18 cellular contexts compared by ENCODE assay signal in the genomic region with DNA sequence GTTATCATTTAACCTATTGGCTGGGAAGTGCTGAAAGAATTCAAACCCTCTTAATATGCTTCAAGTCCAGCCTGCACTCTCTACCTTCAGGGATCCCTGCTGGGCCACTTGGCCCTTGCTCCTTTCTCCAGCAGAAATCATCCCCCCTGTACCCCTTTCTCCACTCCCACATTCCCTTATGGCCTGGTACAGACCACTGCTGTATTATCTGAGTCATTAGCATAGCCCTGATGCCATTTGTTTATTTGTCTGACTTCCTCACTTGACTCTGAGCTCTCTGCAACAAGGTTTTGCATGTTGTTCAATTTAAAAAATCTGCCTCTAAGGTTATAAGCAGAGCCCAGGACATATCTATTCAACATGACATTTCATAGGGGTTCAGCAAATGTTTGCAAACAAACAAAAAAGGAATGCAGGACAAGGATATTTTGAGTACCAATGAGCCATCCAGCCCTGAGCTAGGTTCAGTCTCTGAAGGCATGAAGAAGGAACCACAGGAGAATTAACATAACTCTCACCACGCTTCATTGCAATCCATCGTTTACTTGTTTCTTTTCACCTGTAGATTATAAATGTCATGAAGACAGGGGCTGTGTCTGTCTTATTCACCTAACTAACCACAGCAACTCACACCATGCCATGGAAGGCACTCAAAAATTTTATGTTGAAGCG. TPM values are rescaled to one million over a fixed set of nuclear protein-coding genes. Genes with fewer than 3 reads are reported as not detected.
DNase-seq lines count a peak whose midpoint lies in the region; ATAC-seq, FAIRE-seq and TF ChIP-seq lines count a peak whose summit lies in the region.
"Had no signal": no experiment of that assay in that cellular context is flagged by ENCODE, and none has a peak within 500 bp of the region (broad histone marks: within the 10 kb centered on the region; RNA-seq: fewer than 3 reads in every experiment).

No MANE protein-coding gene starts in this region.

- H3K9me3 Mint-ChIP-seq in progenitor cell of endocrine pancreas (ENCODE audit: low read depth): no peaks in the 10 kb centered on the region
- H3K9me3 Mint-ChIP-seq: CD8-positive, alpha-beta memory T cell; H9 had no signal

- 38% methylated on average over 3 of the region's 3 CpGs for WGBS in K562 (ENCODE audit: insufficient coverage, low coverage, missing lambda C conversion rate)
- WGBS in transverse colon (ENCODE audit: low coverage in 1 of 2), 2 donors: 79 to 85% methylated on average over 2 to 3 of the region's 3 CpGs

- H3K36me3 Mint-ChIP-seq in progenitor cell of endocrine pancreas (ENCODE audit: insufficient read depth): no peaks in the 10 kb centered on the region
- H3K36me3 Mint-ChIP-seq: CD8-positive, alpha-beta memory T cell had no signal

- no peaks in the 10 kb centered on the region for H3K9me3 ChIP-seq in Karpas-422 (ENCODE audit: low read length)
- no peaks in the 10 kb centered on the region for H3K9me3 ChIP-seq in K562 (replicated peaks; ENCODE audit: control insufficient read depth, insufficient read depth, low read depth, low read length)
- H3K9me3 ChIP-seq in transverse colon: no peaks in the 10 kb centered on the region
- H3K9me3 ChIP-seq: SJCRH30 had no signal

- H3K27ac Mint-ChIP-seq in progenitor cell of endocrine pancreas: peak overlapping the region; percentile 35

- no peaks in the 10 kb centered on the region for H3K27me3 ChIP-seq in Karpas-422 (ENCODE audit: low read length)
- H3K27me3 ChIP-seq in K562 (ENCODE audit: control insufficient read depth in 2 of 2, insufficient read depth in 2 of 2, low read length in 2 of 2): no peaks in the 10 kb centered on the region
- H3K27me3 ChIP-seq in transverse colon: no peaks in the 10 kb centered on the region

- no peak for DNase-seq in GM12891 (ENCODE audit: insufficient read length, low spot score)
- DNase-seq in Karpas-422: peak; percentile 56
- DNase-seq in K562 (ENCODE audit: extremely low read depth in 1 of 4, low spot score in 3 of 4): no peak
- DNase-seq in progenitor cell of endocrine pancreas (ENCODE audit: low spot score, unreplicated experiment): no peak
- no peak for DNase-seq in NCI-H82 treated with DMSO at 0.1 percent for 48 hours (lab: John Stamatoyannopoulos, UW; ENCODE audit: unreplicated experiment)
- DNase-seq in ureter (ENCODE audit: low spot score): no peak
- DNase-seq in transverse colon: no peak
- DNase-seq: C1 segment of cervical spinal cord; CD8-positive, alpha-beta memory T cell; H9; MV-4-11; NCI-H1417; NCI-H187 treated with DMSO at 0.1 percent for 48 hours; NCI-H2227 treated with DMSO at 0.1 percent for 48 hours; NCI-H510A treated with DMSO at 0.1 percent for 48 hours; SJCRH30 had no signal

- POLR2A ChIA-PET in K562 (lab: Yijun Ruan, JAX): interaction anchor here (0.6 to 1.6 kb wide), 5 partner anchors 10 to 256 kb away, joined by 3 to 6 read pairs (median 4); no protein-coding TSS in a partner anchor

- H3K4me2 ChIP-seq in Karpas-422 (ENCODE audit: low read depth, low read length, poor library complexity, severe bottlenecking) (peak overlapping the region; percentile 55), K562 (ENCODE audit: insufficient read depth, low read length) (no peak overlapping the region)

- H2AFZ ChIP-seq in Karpas-422 (ENCODE audit: low read length) (peak overlapping the region; percentile 41; the same call in 1 of the 2 replicates), K562 (ENCODE audit: low read depth, low read length) (no peak overlapping the region)

- H3K9ac ChIP-seq in Karpas-422 (ENCODE audit: low read length) (peak overlapping the region; percentile 10), K562 (ENCODE audit: insufficient read depth in 1 of 2, low read depth in 2 of 2, low read length in 2 of 2) (no peak overlapping the region)

- no peak for TF ChIP-seq POLR2A in GM12891 (IDR thresholded peaks at IDR 0.05; ENCODE audit: low read depth, low read length)
- TF ChIP-seq POLR2A in K562 (conservative IDR thresholded peaks at IDR 0.05): no peak
- TF ChIP-seq POLR2A in transverse colon (IDR thresholded peaks at IDR 0.05): no peak

- no peaks in the 10 kb centered on the region for H3K36me3 ChIP-seq in Karpas-422 (ENCODE audit: insufficient read depth, low read length)
- H3K36me3 ChIP-seq in K562 (ENCODE audit: control insufficient read depth, insufficient read depth, low read length): no peaks in the 10 kb centered on the region
- no peaks in the 10 kb centered on the region for H3K36me3 ChIP-seq in transverse colon
- H3K36me3 ChIP-seq: SJCRH30 had no signal

- TF ChIP-seq EP300 in K562 (IDR thresholded peaks at IDR 0.05; ENCODE audit: low read length) (no peak), transverse colon (IDR thresholded peaks at IDR 0.05; ENCODE audit: low read depth) (no peak)

- peaks cover 54% of the 10 kb centered on the region for H3K4me1 Mint-ChIP-seq in progenitor cell of endocrine pancreas (ENCODE audit: low read depth)
- H3K4me1 Mint-ChIP-seq: CD8-positive, alpha-beta memory T cell had no signal

- no peaks in the 10 kb centered on the region for H3K9me2 ChIP-seq in Karpas-422 (replicated peaks; ENCODE audit: insufficient read depth, low read length)

- H3K4me3 ChIP-seq in Karpas-422 (ENCODE audit: low read length) (peak overlapping the region; percentile 28; the same call in 1 of the 2 replicates), K562 (no peak overlapping the region), transverse colon (no peak overlapping the region)
- H3K4me3 ChIP-seq: SJCRH30 had no signal

- BruUV-seq in K562 (replicated peaks; lab: Mats Ljungman, UMichigan): no TSS peak

- peaks cover 55% of the 10 kb centered on the region for H3K4me1 ChIP-seq in Karpas-422 (ENCODE audit: low read length)
- no peaks in the 10 kb centered on the region for H3K4me1 ChIP-seq in K562 (replicated peaks in 1 of 2; ENCODE audit: control insufficient read depth in 2 of 2, insufficient read depth in 2 of 2, low read length in 2 of 2)
- H3K4me1 ChIP-seq in transverse colon: peaks cover 4 to 24% (median 18%) of the 10 kb centered on the region in 4 donors
- H3K4me1 ChIP-seq: SJCRH30 had no signal

- CTCF ChIA-PET in K562 (lab: Yijun Ruan, JAX; ENCODE audit: low intra/inter-chr PET ratio): no interaction called here

- no peaks in the 10 kb centered on the region for H3K27me3 Mint-ChIP-seq in progenitor cell of endocrine pancreas

- peak overlapping the region; percentile 36 for H3K27ac ChIP-seq in Karpas-422 (ENCODE audit: low read length)
- no peak overlapping the region for H3K27ac ChIP-seq in K562 (ENCODE audit: extremely low read depth, low read depth, low read length)
- H3K27ac ChIP-seq in transverse colon: no peak overlapping the region
- H3K27ac ChIP-seq: SJCRH30 had no signal

- H3K79me2 ChIP-seq in Karpas-422 (ENCODE audit: low read length): no peaks in the 10 kb centered on the region
- no peaks in the 10 kb centered on the region for H3K79me2 ChIP-seq in K562 (ENCODE audit: control insufficient read depth, insufficient read depth, low read length)

- ATAC-seq in K562: no peak
- no peak for ATAC-seq in HG02885 (IDR thresholded peaks at IDR 0.05; ENCODE audit: poor library complexity, unreplicated experiment)

- no peak for TF ChIP-seq CTCF in K562 (IDR thresholded peaks at IDR 0.05 in 2 of 3, conservative IDR thresholded peaks at IDR 0.05 in 1 of 3; ENCODE audit: insufficient read depth in 2 of 3, low read depth in 1 of 3, low read length in 3 of 3)
- no peak for TF ChIP-seq CTCF in progenitor cell of endocrine pancreas (IDR thresholded peaks at IDR 0.05; ENCODE audit: unreplicated experiment)
- no peak for TF ChIP-seq CTCF in transverse colon (IDR thresholded peaks at IDR 0.05)

- FAIRE-seq in GM12891 (lab: Jason Lieb, UNC) (peak; percentile 78), K562 (lab: Jason Lieb, UNC) (no peak)
- FAIRE-seq: HTR-8/SVneo had no signal

- intact Hi-C loops in K562 (cut with micrococcal nuclease): no loop called here
- intact Hi-C loops in transverse colon (cut with DNase I; ENCODE audit: low total_unique reads): no loop called here

- TF ChIP-seq RAD21 in K562 (CRISPR knock-in tag; conservative IDR thresholded peaks at IDR 0.05 in 1 of 2, IDR thresholded peaks at IDR 0.05 in 1 of 2): no peak

- in situ Hi-C loops in K562 (cut with MboI): no loop called here
- in situ Hi-C loops in transverse colon (cut with MboI; ENCODE audit: low pct_ligation_motif_present in 1 of 4, low pct_unique_long_range_greater_than_20kb in 1 of 4, low sequenced_read_pairs in 3 of 4): no loop called here

- no peaks in the 10 kb centered on the region for H4K20me1 ChIP-seq in Karpas-422 (ENCODE audit: insufficient read depth, low read depth, low read length)
- H4K20me1 ChIP-seq in K562 (replicated peaks; ENCODE audit: control insufficient read depth, insufficient read depth, low read length): no peaks in the 10 kb centered on the region

- H3K9me1 ChIP-seq in K562 (ENCODE audit: control insufficient read depth, insufficient read depth, low read length): no peaks in the 10 kb centered on the region

- H3K4me3 Mint-ChIP-seq in progenitor cell of endocrine pancreas (ENCODE audit: low read depth): no peak overlapping the region
- H3K4me3 Mint-ChIP-seq: CD8-positive, alpha-beta memory T cell; H9 had no signal

TF ChIP-seq in GM12891, 5 proteins besides CTCF, POLR2A, EP300 and RAD21 (continues in another document):
- no peak for TF ChIP-seq POLR2AphosphoS5 (IDR thresholded peaks at IDR 0.05; ENCODE audit: low read depth, low read length)

RNA-seq across cellular contexts. Expression of gene HES1, which starts 26.6 kb away (rescaled TPM):
- 10.6 TPM for polyA plus RNA-seq in GM12891 (2012; ENCODE audit: low read depth, missing spikeins)
- 17.4 and 20.2 TPM in 2 replicates for total RNA-seq in Karpas-422 (2014; rRNA removed; shearing (Covaris generic); ENCODE audit: low replicate concordance)
- 7.6 and 9.1 TPM in 2 replicates for total RNA-seq in K562 (2011; cell fraction: chromatin; rRNA removed; ENCODE audit: low replicate concordance)
- total RNA-seq in K562 (2011; cell fraction: nucleolus; rRNA removed): 13.3 and 13.7 TPM in 2 replicates
- total RNA-seq in K562 (2011; cell fraction: nucleoplasm; rRNA removed): 10.1 and 12.0 TPM in 2 replicates
- total RNA-seq in K562 (2014; rRNA removed) (37.0 and 46.8 TPM in 2 replicates), K562 (2014; rRNA removed; fragmentation: Illumina TruSeq; extraction: Trizol) (17.7 and 17.8 TPM in 2 replicates), K562 (2015; rRNA removed; fragmentation: Illumina TruSeq; extraction: Trizol) (24.0 and 24.9 TPM in 2 replicates), K562 (2021) (30.5 and 39.1 TPM in 2 replicates), progenitor cell of endocrine pancreas (129 and 142 TPM in 2 replicates), ureter (230 TPM), transverse colon (100 to 1,000 TPM in 2 of 4 donors, 10 to 100 TPM in 2; 89.9 to 196 (median 104) TPM)
- polyA plus RNA-seq in K562 (2011; rRNA removed) (4.8 and 9.0 TPM in 2 replicates), K562 (2014; fragmentation: Illumina TruSeq; extraction: Trizol) (16.7 and 19.3 TPM in 2 replicates), K562 (2014; fragmentation: Nextera tagmentation; extraction: Ambion mirVana) (1 to 10 TPM; 3.4 to 6.3 TPM), K562 (2014; rRNA removed) (23.1 and 32.2 TPM in 2 replicates)
- polyA plus RNA-seq in K562 (2011; cell fraction: cytosol; rRNA removed): 4.5 and 21.4 TPM in 2 replicates
- 7.4 and 25.5 TPM in 2 replicates for polyA plus RNA-seq in K562 (2011; cell fraction: nucleus; rRNA removed)
- polyA plus RNA-seq in K562 (2012): 45.6 and 82.2 TPM in 2 replicates
- 2.8 and 7.0 TPM in 2 replicates for polyA minus RNA-seq in K562 (2011; rRNA and poly(A)+ RNA removed)
- 7.7 and 23.0 TPM in 2 replicates for polyA minus RNA-seq in K562 (2011; cell fraction: cytosol; rRNA and poly(A)+ RNA removed)
- 12.7 and 22.8 TPM in 2 replicates for polyA minus RNA-seq in K562 (2011; cell fraction: nucleus; rRNA and poly(A)+ RNA removed)
- total RNA-seq: CD8-positive, alpha-beta memory T cell had no signal
- polyA plus RNA-seq: CD8-positive, alpha-beta memory T cell had no signal
